Comparison of ENCODE assay signal across 17 cellular contexts in genomic region chr14:45181806-45182205, GRCh38. TPM values are rescaled to one million over a fixed set of nuclear protein-coding genes. Genes with fewer than 3 reads are reported as not detected.
DNase-seq lines count a peak whose midpoint lies in the region; ATAC-seq, FAIRE-seq and TF ChIP-seq lines count a peak whose summit lies in the region.
"Had no signal": no experiment of that assay in that cellular context is flagged by ENCODE, and none has a peak within 500 bp of the region (broad histone marks: within the 10 kb centered on the region; RNA-seq: fewer than 3 reads in every experiment).

No MANE protein-coding gene starts in this region.

- peaks cover 29% of the 10 kb centered on the region for H3K4me1 ChIP-seq in ACC112 (ENCODE audit: control insufficient read depth, insufficient read depth, low read length, unreplicated experiment)
- H3K4me1 ChIP-seq in IMR-90 (ENCODE audit: control insufficient read depth, insufficient read depth, low read length), result no peaks in the 10 kb centered on the region
- H3K4me1 ChIP-seq in endothelial cell of umbilical vein (ENCODE audit: control insufficient read depth, extremely low read depth, insufficient read depth, low read length), result peaks cover 23% of the 10 kb centered on the region

- H3K36me3 ChIP-seq in ACC112 (ENCODE audit: insufficient read depth, low read length) (peaks cover 6% of the 10 kb centered on the region; the same call in 1 of the 2 replicates), IMR-90 (ENCODE audit: control insufficient read depth, insufficient read depth, low read length) (no peaks in the 10 kb centered on the region), endothelial cell of umbilical vein (ENCODE audit: control insufficient read depth in 2 of 2, extremely low read depth in 1 of 2, insufficient read depth in 2 of 2, low read length in 2 of 2) (no peaks in the 10 kb centered on the region)

- TF ChIP-seq POLR2A in IMR-90 (IDR thresholded peaks at IDR 0.05; ENCODE audit: low read depth, low read length) (no peak), endothelial cell of umbilical vein (IDR thresholded peaks at IDR 0.05; ENCODE audit: low read depth, low read length) (no peak)

- ATAC-seq in IMR-90 (ENCODE audit: low read depth) (no peak), GM21515 (IDR thresholded peaks at IDR 0.05; ENCODE audit: unreplicated experiment) (no peak)
- ATAC-seq: GM12878 had no signal

- POLR2A ChIA-PET in IMR-90 (lab: Charles Lee; ENCODE audit: unreplicated experiment) (no interaction called here), endothelial cell of umbilical vein (lab: Charles Lee) (interaction anchor here (0.5 kb wide), 1 partner anchor 53 kb away, joined by 3 read pairs; no protein-coding TSS in a partner anchor)

- H3K18ac ChIP-seq in IMR-90 (ENCODE audit: low read depth, low read length), result no peak overlapping the region

- H3K79me2 ChIP-seq in ACC112 (ENCODE audit: control insufficient read depth, insufficient read depth, low read length, unreplicated experiment) (no peaks in the 10 kb centered on the region), endothelial cell of umbilical vein (ENCODE audit: control insufficient read depth, insufficient read depth, low read length) (no peaks in the 10 kb centered on the region)

- intact Hi-C loops in IMR-90 (cut with micrococcal nuclease), result no loop called here
- intact Hi-C loops in endothelial cell of umbilical vein (cut with micrococcal nuclease), result loop anchor here (1.0 to 5.0 kb wide), 2 partner anchors 48 to 70 kb away; partner anchors contain the start of genes FKBP3 and MIS18BP1

- no peak overlapping the region for H4K91ac ChIP-seq in IMR-90 (ENCODE audit: insufficient read depth, low read depth, low read length)

- no peaks in the 10 kb centered on the region for H3K79me1 ChIP-seq in IMR-90 (ENCODE audit: low read depth in 1 of 2, low read length in 2 of 2)

- no peak overlapping the region for H2BK15ac ChIP-seq in IMR-90 (ENCODE audit: low read depth, low read length)

- no peak overlapping the region for H3K4me3 ChIP-seq in ACC112 (ENCODE audit: low read depth, low read length)
- H3K4me3 ChIP-seq in IMR-90 (ENCODE audit: insufficient read depth, low read depth, low read length), result no peak overlapping the region
- H3K4me3 ChIP-seq in endothelial cell of umbilical vein (replicated peaks in 1 of 3; ENCODE audit: insufficient read depth in 1 of 3, low read depth in 1 of 3, low read length in 3 of 3), result peak overlapping the region in 1 of 3 experiments; percentile 48
- H3K4me3 ChIP-seq: GM12878 had no signal

- H2BK20ac ChIP-seq in IMR-90 (ENCODE audit: low read depth, low read length), result no peak overlapping the region

- H2AK5ac ChIP-seq in IMR-90 (ENCODE audit: low read depth, low read length), result no peak overlapping the region

- H3K4me2 ChIP-seq in IMR-90 (ENCODE audit: low read depth, low read length) (no peak overlapping the region), endothelial cell of umbilical vein (ENCODE audit: insufficient read depth, low read length) (peak overlapping the region; percentile 94)

- no CpG with 5 or more reads among the region's 3 CpGs for WGBS in IMR-90 (ENCODE audit: extremely low coverage in 2 of 2, insufficient read length in 1 of 2), 2 experiments

- H2AK9ac ChIP-seq in IMR-90 (replicated peaks; ENCODE audit: low read depth, low read length, poor library complexity), result no peak overlapping the region

- H2BK5ac ChIP-seq in IMR-90 (ENCODE audit: low read depth, low read length, poor library complexity, severe bottlenecking), result peak overlapping the region; percentile 17

- no peak overlapping the region for H4K5ac ChIP-seq in IMR-90 (ENCODE audit: low read depth, low read length)

- CTCF ChIA-PET in IMR-90 (lab: Yijun Ruan, JAX) (interaction anchor here (1.4 kb wide), 1 partner anchor 24 kb away, joined by 3 read pairs; no protein-coding TSS in a partner anchor), endothelial cell of umbilical vein (lab: Charles Lee) (interaction anchor here (1.0 to 1.3 kb wide), 2 partner anchors 51 to 268 kb away, joined by 3 to 4 read pairs; no protein-coding TSS in a partner anchor)

- no peak overlapping the region; a peak in 1 of 4 replicates for H4K8ac ChIP-seq in IMR-90 (ENCODE audit: low read depth in 2 of 2, low read length in 2 of 2)

- H4K20me1 ChIP-seq in IMR-90 (ENCODE audit: insufficient read depth, low read length) (no peaks in the 10 kb centered on the region), endothelial cell of umbilical vein (replicated peaks; ENCODE audit: control insufficient read depth, extremely low read depth, insufficient read depth, low read length) (no peaks in the 10 kb centered on the region)

- H2BK120ac ChIP-seq in IMR-90 (ENCODE audit: low read depth, low read length), result no peak overlapping the region

- peak overlapping the region; percentile 69; the same call in 1 of the 2 replicates for H3K27ac ChIP-seq in ACC112 (ENCODE audit: low read depth, low read length)
- H3K27ac ChIP-seq in IMR-90 (ENCODE audit: insufficient read depth, low read length), result no peak overlapping the region
- H3K27ac ChIP-seq in endothelial cell of umbilical vein (ENCODE audit: insufficient read depth, low read depth, low read length), result peak overlapping the region; percentile 77

- H3K23ac ChIP-seq in IMR-90 (ENCODE audit: low read depth, low read length), result no peak overlapping the region

- no peak overlapping the region for H3K56ac ChIP-seq in IMR-90 (ENCODE audit: extremely low read depth, insufficient read depth, low read length)

- no peak for FAIRE-seq in endothelial cell of umbilical vein (lab: Jason Lieb, UNC)
- FAIRE-seq: D721Med, GM12878 had no signal

- H3K14ac ChIP-seq in IMR-90 (replicated peaks; ENCODE audit: low read depth, low read length), result no peak overlapping the region

- H3K9ac ChIP-seq in IMR-90 (ENCODE audit: low read depth, low read length), result no peak overlapping the region
- H3K9ac ChIP-seq in endothelial cell of umbilical vein (replicated peaks; ENCODE audit: extremely low read depth, insufficient read depth, low read length), result peak overlapping the region; percentile 71

- no peaks in the 10 kb centered on the region for H3K27me3 ChIP-seq in ACC112 (ENCODE audit: insufficient read depth, low read length)
- H3K27me3 ChIP-seq in IMR-90 (ENCODE audit: control insufficient read depth, insufficient read depth, low read length), result no peaks in the 10 kb centered on the region
- no peaks in the 10 kb centered on the region for H3K27me3 ChIP-seq in endothelial cell of umbilical vein (ENCODE audit: control insufficient read depth in 2 of 2, insufficient read depth in 2 of 2, low read length in 2 of 2)
- H3K27me3 ChIP-seq: BE2C had no signal

- H3K4ac ChIP-seq in IMR-90 (ENCODE audit: low read depth, low read length), result no peak overlapping the region

- no peak for TF ChIP-seq RAD21 in IMR-90 (IDR thresholded peaks at IDR 0.05; ENCODE audit: low read length)

- in situ Hi-C loops in IMR-90 (cut with MboI; ENCODE audit: low sequenced_read_pairs), result no loop called here

- dilution Hi-C loops in IMR-90 (cut with HindIII; ENCODE audit: low sequenced_read_pairs, unreplicated experiment) (no loop called here), endothelial cell of umbilical vein (cut with MboI; ENCODE audit: extremely low pct_ligation_motif_present, low sequenced_read_pairs) (no loop called here)

- TF ChIP-seq CTCF in IMR-90 (conservative IDR thresholded peaks at IDR 0.05; ENCODE audit: low read depth, low read length), result no peak
- no peak for TF ChIP-seq CTCF in endothelial cell of umbilical vein (IDR thresholded peaks at IDR 0.05; ENCODE audit: extremely low read depth in 1 of 2, insufficient read depth in 1 of 2, low read depth in 1 of 2, low read length in 2 of 2)

- H3K9me1 ChIP-seq in IMR-90 (ENCODE audit: insufficient read depth, low read length), result peaks cover 3% of the 10 kb centered on the region; the same call in 1 of the 2 replicates
- no peaks in the 10 kb centered on the region for H3K9me1 ChIP-seq in endothelial cell of umbilical vein (replicated peaks; ENCODE audit: control insufficient read depth, extremely low read depth, insufficient read depth, low read length)

- H3K9me3 ChIP-seq in IMR-90 (ENCODE audit: control insufficient read depth, insufficient read depth, low read length) (no peaks in the 10 kb centered on the region), endothelial cell of umbilical vein (replicated peaks; ENCODE audit: control insufficient read depth, insufficient read depth, low read length) (no peaks in the 10 kb centered on the region)
- H3K9me3 ChIP-seq: BE2C had no signal

- BruUV-seq in IMR-90 (replicated peaks; lab: Mats Ljungman, UMichigan) (no TSS peak), endothelial cell of umbilical vein (replicated peaks; lab: Mats Ljungman, UMichigan) (TSS peak; percentile 80)

- H2AFZ ChIP-seq in ACC112 (ENCODE audit: low read length, unreplicated experiment) (no peak overlapping the region), IMR-90 (replicated peaks; ENCODE audit: low read length, poor library complexity) (no peak overlapping the region), endothelial cell of umbilical vein (ENCODE audit: low read depth, low read length) (no peak overlapping the region)

- DNase-seq in IMR-90 (no peak), amniotic epithelial cell (ENCODE audit: low read depth) (peak; percentile 72), endothelial cell of umbilical vein (ENCODE audit: low read depth, low spot score) (peak; percentile 22), NCI-H2227 treated with DMSO at 0.1 percent for 48 hours (lab: John Stamatoyannopoulos, UW) (no peak), D341Med (ENCODE audit: low spot score) (no peak), NCI-H187 (lab: John Stamatoyannopoulos, UW) (no peak)
- DNase-seq: 8988T; BE2C; C1 segment of cervical spinal cord; CD4-positive, CD25-positive, alpha-beta regulatory T cell; CD8-positive, alpha-beta memory T cell; COR-L47; GF-D8 had no signal

RNA-seq across cellular contexts. Expression of gene FANCM, which starts 46.1 kb away (rescaled TPM):
- 7.0 and 10.3 TPM in 2 replicates for total RNA-seq in IMR-90 (2012; rRNA removed)
- 1.7 TPM in 2 replicates for polyA plus RNA-seq in IMR-90 (2012; rRNA removed)
- polyA plus RNA-seq in IMR-90 (2012; cell fraction: cytosol; rRNA removed), result 0.55 and 0.57 TPM in 2 replicates
- 1.1 and 2.7 TPM in 2 replicates for polyA plus RNA-seq in IMR-90 (2012; cell fraction: nucleus; rRNA removed; ENCODE audit: low replicate concordance)
- total RNA-seq in endothelial cell of umbilical vein, result 13.7 TPM in 2 replicates
- polyA plus RNA-seq in endothelial cell of umbilical vein, result 2.2 and 2.5 TPM in 2 replicates
- 3.0 and 3.2 TPM in 2 replicates for polyA plus RNA-seq in endothelial cell of umbilical vein (2011; cell fraction: cytosol; rRNA removed)
- 11.8 and 12.7 TPM in 2 replicates for polyA plus RNA-seq in endothelial cell of umbilical vein (2011; cell fraction: nucleus; rRNA removed)
- polyA plus RNA-seq in endothelial cell of umbilical vein (2012), result 4.2 and 6.0 TPM in 2 replicates
- 9.0 and 14.2 TPM in 2 replicates for polyA minus RNA-seq in endothelial cell of umbilical vein
- polyA minus RNA-seq in endothelial cell of umbilical vein (2011; cell fraction: cytosol; rRNA and poly(A)+ RNA removed), result 8.2 TPM
- 16.6 and 18.1 TPM in 2 replicates for polyA minus RNA-seq in endothelial cell of umbilical vein (2011; cell fraction: nucleus; rRNA and poly(A)+ RNA removed)

RNA-seq across cellular contexts. Expression of gene FKBP3, which starts 47.5 kb away (rescaled TPM):
- 8.6 and 31.1 TPM in 2 replicates for total RNA-seq in IMR-90 (2012; rRNA removed)
- polyA plus RNA-seq in IMR-90 (2012; rRNA removed), result 40.2 and 45.3 TPM in 2 replicates
- polyA plus RNA-seq in IMR-90 (2012; cell fraction: cytosol; rRNA removed), result 3.9 and 7.7 TPM in 2 replicates
- 2.7 and 24.7 TPM in 2 replicates for polyA plus RNA-seq in IMR-90 (2012; cell fraction: nucleus; rRNA removed; ENCODE audit: low replicate concordance)
- total RNA-seq in endothelial cell of umbilical vein, result 88.2 and 92.9 TPM in 2 replicates
- polyA plus RNA-seq in endothelial cell of umbilical vein, result 14.0 and 23.2 TPM in 2 replicates
- polyA plus RNA-seq in endothelial cell of umbilical vein (2011; cell fraction: cytosol; rRNA removed), result 42.3 and 46.9 TPM in 2 replicates
- polyA plus RNA-seq in endothelial cell of umbilical vein (2011; cell fraction: nucleus; rRNA removed), result 42.6 and 68.3 TPM in 2 replicates
- polyA plus RNA-seq in endothelial cell of umbilical vein (2012), result 110 and 119 TPM in 2 replicates
- polyA minus RNA-seq in endothelial cell of umbilical vein, result 6.5 and 13.0 TPM in 2 replicates
- polyA minus RNA-seq in endothelial cell of umbilical vein (2011; cell fraction: cytosol; rRNA and poly(A)+ RNA removed), result 13.8 TPM
- 7.4 and 14.5 TPM in 2 replicates for polyA minus RNA-seq in endothelial cell of umbilical vein (2011; cell fraction: nucleus; rRNA and poly(A)+ RNA removed)

Comparison
In these comparisons a context has a peak if more than half of its experiments do, and no peak if none do; other contexts are left out.
1. DNase-seq: peak in amniotic epithelial cell (single experiment) and endothelial cell of umbilical vein (single experiment); none in IMR-90 (single experiment), NCI-H2227 treated with DMSO at 0.1 percent for 48 hours (single experiment), D341Med (single experiment) and NCI-H187 (0 of 2).